In the genomic region with DNA sequence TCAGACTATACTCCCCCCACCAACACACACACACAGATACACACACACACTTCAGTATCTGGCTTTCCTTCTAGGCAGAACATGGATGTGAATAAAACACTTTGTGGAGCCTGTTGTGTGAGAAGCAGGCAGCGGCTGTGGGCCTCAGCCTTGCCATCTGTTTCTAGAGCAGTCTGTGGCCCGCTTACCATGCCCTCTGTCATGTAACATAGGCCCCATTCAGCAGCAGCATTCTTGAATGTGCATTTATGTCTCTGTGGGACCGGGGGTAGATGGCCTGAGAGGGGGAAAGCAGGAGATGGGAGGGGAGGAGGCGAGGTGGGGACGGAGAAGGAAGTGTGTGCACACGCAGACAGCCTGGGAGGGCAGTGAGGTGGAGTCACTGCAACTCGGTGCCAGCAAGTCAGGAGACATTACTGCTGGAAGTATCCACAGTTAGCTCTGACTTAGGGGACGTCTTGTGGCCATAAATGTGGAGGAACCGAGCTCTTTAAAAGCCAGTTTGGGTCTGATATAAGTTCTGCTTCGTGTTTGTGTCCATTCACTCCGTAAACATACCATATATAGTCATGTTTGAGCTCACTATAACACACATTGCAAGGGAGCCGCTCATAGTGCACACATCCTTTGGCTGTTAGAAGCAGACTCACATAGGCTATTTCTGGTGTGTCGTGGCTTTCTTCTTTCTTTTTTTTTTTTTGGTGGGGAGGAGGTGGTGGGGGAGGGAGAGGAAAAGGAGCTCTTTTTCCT, we compare ENCODE assay signal across 9 cellular contexts. TPM values are rescaled to one million over a fixed set of nuclear protein-coding genes. Genes with fewer than 3 reads are reported as not detected.
DNase-seq lines count a peak whose midpoint lies in the region; ATAC-seq, FAIRE-seq and TF ChIP-seq lines count a peak whose summit lies in the region.
"Had no signal": no experiment of that assay in that cellular context is flagged by ENCODE, and none has a peak within 500 bp of the region (broad histone marks: within the 10 kb centered on the region; RNA-seq: fewer than 3 reads in every experiment).

No MANE protein-coding gene starts in this region.

- H3K4me1 ChIP-seq in SK-N-SH (ENCODE audit: control insufficient read depth in 1 of 2, insufficient read depth in 2 of 2, low read depth in 1 of 2, low read length in 1 of 2) (peaks cover 2 to 36% of the 10 kb centered on the region in 2 experiments), endothelial cell of umbilical vein (ENCODE audit: control insufficient read depth, extremely low read depth, insufficient read depth, low read length) (peaks cover 16% of the 10 kb centered on the region), mucosa of rectum (ENCODE audit: control insufficient read depth in 2 of 2, insufficient read depth in 2 of 2, low read length in 2 of 2) (peaks cover 50% of the 10 kb centered on the region in 2 donors)

- no peak for TF ChIP-seq RAD21 in SK-N-SH (IDR thresholded peaks at IDR 0.05; ENCODE audit: low read length)

- H4K20me1 ChIP-seq in SK-N-SH (ENCODE audit: insufficient read depth), result peaks cover 7% of the 10 kb centered on the region; the same call in 1 of the 2 replicates
- H4K20me1 ChIP-seq in endothelial cell of umbilical vein (replicated peaks; ENCODE audit: control insufficient read depth, extremely low read depth, insufficient read depth, low read length), result peaks cover 2% of the 10 kb centered on the region

- peaks cover 98% of the 10 kb centered on the region for H3K79me2 ChIP-seq in SK-N-SH (ENCODE audit: insufficient read depth)
- peaks cover 84% of the 10 kb centered on the region for H3K79me2 ChIP-seq in endothelial cell of umbilical vein (ENCODE audit: control insufficient read depth, insufficient read depth, low read length)

- H3K27ac ChIP-seq in SK-N-SH (ENCODE audit: low read depth in 2 of 2, low read length in 1 of 2) (peak overlapping the region in 1 of 2 experiments; percentile 51; a peak in 2 of 4 replicates), endothelial cell of umbilical vein (ENCODE audit: insufficient read depth, low read depth, low read length) (no peak overlapping the region), mucosa of rectum (ENCODE audit: low read depth in 2 of 2, low read length in 2 of 2) (peak overlapping the region; percentile 86 to 91)

- no peaks in the 10 kb centered on the region for H3K9me3 ChIP-seq in SK-N-SH
- H3K9me3 ChIP-seq in endothelial cell of umbilical vein (replicated peaks; ENCODE audit: control insufficient read depth, insufficient read depth, low read length), result no peaks in the 10 kb centered on the region
- H3K9me3 ChIP-seq in mucosa of rectum (ENCODE audit: control insufficient read depth in 2 of 2, low read length in 2 of 2), result no peaks in the 10 kb centered on the region

- H3K27me3 ChIP-seq in SK-N-SH (ENCODE audit: insufficient read depth) (no peaks in the 10 kb centered on the region), endothelial cell of umbilical vein (ENCODE audit: control insufficient read depth in 2 of 2, insufficient read depth in 2 of 2, low read length in 2 of 2) (no peaks in the 10 kb centered on the region), mucosa of rectum (ENCODE audit: control insufficient read depth in 2 of 2, insufficient read depth in 2 of 2, low read length in 2 of 2) (no peaks in the 10 kb centered on the region)

- TF ChIP-seq CTCF in SK-N-SH (IDR thresholded peaks at IDR 0.05) (no peak), endothelial cell of umbilical vein (IDR thresholded peaks at IDR 0.05; ENCODE audit: extremely low read depth in 1 of 2, insufficient read depth in 1 of 2, low read depth in 1 of 2, low read length in 2 of 2) (no peak)

- intact Hi-C loops in endothelial cell of umbilical vein (cut with micrococcal nuclease), result no loop called here

- WGBS in SK-N-SH (ENCODE audit: low lambda C conversion rate), result 28% methylated on average over 12 of the region's 13 CpGs

- dilution Hi-C loops in endothelial cell of umbilical vein (cut with MboI; ENCODE audit: extremely low pct_ligation_motif_present, low sequenced_read_pairs), result no loop called here

- H3K9ac ChIP-seq in SK-N-SH, result peak overlapping the region; percentile 10; the same call in 1 of the 2 replicates
- no peak overlapping the region for H3K9ac ChIP-seq in endothelial cell of umbilical vein (replicated peaks; ENCODE audit: extremely low read depth, insufficient read depth, low read length)
- peak overlapping the region; percentile 68 to 76 for H3K9ac ChIP-seq in mucosa of rectum (ENCODE audit: low read depth in 1 of 2, low read length in 2 of 2)

- TF ChIP-seq POLR2A in endothelial cell of umbilical vein (IDR thresholded peaks at IDR 0.05; ENCODE audit: low read depth, low read length), result no peak

- H3K9me2 ChIP-seq in SK-N-SH, result no peaks in the 10 kb centered on the region

- ATAC-seq in HG03175 (IDR thresholded peaks at IDR 0.05; ENCODE audit: unreplicated experiment) (peak; percentile 63), GM18870 (IDR thresholded peaks at IDR 0.05; ENCODE audit: unreplicated experiment) (no peak)

- peak; percentile 11 to 18 for DNase-seq in activated CD4-positive, alpha-beta T cell treated with anti-CD3 and anti-CD28 coated beads, Interleukin-2, amount 50 U/mL, for 48 hours
- DNase-seq in activated CD4-positive, alpha-beta T cell treated with anti-CD3 and anti-CD28 coated beads, Interleukin-2, amount 50 U/mL, for 4 hours, result no peak
- DNase-seq in SK-N-SH, result no peak
- peak; percentile 64 for DNase-seq in endothelial cell of umbilical vein (ENCODE audit: low read depth, low spot score)
- DNase-seq in stimulated activated CD4-positive, alpha-beta T cell treated with anti-CD3 and anti-CD28 coated beads, Interleukin-12 subunit alpha, Interleukin-12 subunit beta, amount 100 ng/mL, for 4 hours, result no peak

- no peak for TF ChIP-seq EP300 in SK-N-SH (IDR thresholded peaks at IDR 0.05; ENCODE audit: borderline replicate concordance in 1 of 2, low read depth in 1 of 2, low read length in 1 of 2)

- H2AFZ ChIP-seq in SK-N-SH (ENCODE audit: low read depth), result no peak overlapping the region
- peak overlapping the region; percentile 1 for H2AFZ ChIP-seq in endothelial cell of umbilical vein (ENCODE audit: low read depth, low read length)

- peaks cover 7% of the 10 kb centered on the region for H3F3A ChIP-seq in SK-N-SH (replicated peaks; ENCODE audit: insufficient read depth)

- POLR2A ChIA-PET in SK-N-SH (lab: Yijun Ruan, JAX) (no interaction called here), endothelial cell of umbilical vein (lab: Charles Lee) (interaction anchor here (0.6 to 1.6 kb wide), 3 partner anchors 15 to 103 kb away, joined by 3 read pairs; a partner anchor contains a TSS)

- H3K9me1 ChIP-seq in endothelial cell of umbilical vein (replicated peaks; ENCODE audit: control insufficient read depth, extremely low read depth, insufficient read depth, low read length), result no peaks in the 10 kb centered on the region

- H3K4me3 ChIP-seq in SK-N-SH (ENCODE audit: low read depth in 2 of 2, low read length in 1 of 2), result peak overlapping the region in 1 of 2 experiments; percentile 23; a peak in 2 of 4 replicates
- no peak overlapping the region for H3K4me3 ChIP-seq in endothelial cell of umbilical vein (replicated peaks in 1 of 3; ENCODE audit: insufficient read depth in 1 of 3, low read depth in 1 of 3, low read length in 3 of 3)
- peak overlapping the region; percentile 38 to 53 for H3K4me3 ChIP-seq in mucosa of rectum (ENCODE audit: low read length in 2 of 2)

- peak overlapping the region; percentile 57 for H3K4me2 ChIP-seq in SK-N-SH
- H3K4me2 ChIP-seq in endothelial cell of umbilical vein (ENCODE audit: insufficient read depth, low read length), result peak overlapping the region; percentile 3

- FAIRE-seq in endothelial cell of umbilical vein (lab: Jason Lieb, UNC), result peak; percentile 73
- FAIRE-seq: G401.6 had no signal

- no peaks in the 10 kb centered on the region for H3K36me3 ChIP-seq in SK-N-SH (replicated peaks in 1 of 2; ENCODE audit: control insufficient read depth in 1 of 2, insufficient read depth in 2 of 2, low read length in 1 of 2)
- H3K36me3 ChIP-seq in endothelial cell of umbilical vein (ENCODE audit: control insufficient read depth in 2 of 2, extremely low read depth in 1 of 2, insufficient read depth in 2 of 2, low read length in 2 of 2), result no peaks in the 10 kb centered on the region
- H3K36me3 ChIP-seq in mucosa of rectum (ENCODE audit: control insufficient read depth in 2 of 2, insufficient read depth in 2 of 2, low read length in 2 of 2), result peaks cover 0 to 4% of the 10 kb centered on the region in 2 donors

- BruUV-seq in endothelial cell of umbilical vein (replicated peaks; lab: Mats Ljungman, UMichigan), result no TSS peak

- CTCF ChIA-PET in SK-N-SH (lab: Yijun Ruan, JAX) (no interaction called here), endothelial cell of umbilical vein (lab: Charles Lee) (interaction anchor here (0.6 to 1.8 kb wide), 8 partner anchors 8 to 470 kb away, joined by 3 to 8 read pairs (median 4); no protein-coding TSS in a partner anchor)

TF ChIP-seq in SK-N-SH, 30 proteins besides CTCF, POLR2A, EP300 and RAD21:
- TF ChIP-seq, protein P1, sequence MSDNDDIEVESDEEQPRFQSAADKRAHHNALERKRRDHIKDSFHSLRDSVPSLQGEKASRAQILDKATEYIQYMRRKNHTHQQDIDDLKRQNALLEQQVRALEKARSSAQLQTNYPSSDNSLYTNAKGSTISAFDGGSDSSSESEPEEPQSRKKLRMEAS (IDR thresholded peaks at IDR 0.05; ENCODE audit: low read depth), result 0 out of 2 replicates have a peak, but pooled peaks have one; percentile 28
- no peak for TF ChIP-seq EZH2phosphoT487 (IDR thresholded peaks at IDR 0.05; ENCODE audit: borderline replicate concordance, low read depth)
TF ChIP-seq in SK-N-SH: peak in this region for 1.

TF ChIP-seq in endothelial cell of umbilical vein, 7 proteins besides CTCF, POLR2A, EP300 and RAD21 (continues in another document):
- TF ChIP-seq MYC (IDR thresholded peaks at IDR 0.05; ENCODE audit: low read depth, low read length) (no peak), GATA2 (IDR thresholded peaks at IDR 0.05; ENCODE audit: insufficient read depth, insufficient read length, low read depth, low read length) (no peak), POLR2AphosphoS5 (IDR thresholded peaks at IDR 0.05; ENCODE audit: insufficient read depth, low read depth, low read length) (no peak), FOS (IDR thresholded peaks at IDR 0.05; ENCODE audit: borderline replicate concordance, insufficient read depth, low read length) (no peak)

RNA-seq across cellular contexts. Expression of a gene that starts 38.5 kb away (rescaled TPM):
- polyA plus RNA-seq in SK-N-SH (2012; rRNA removed) (1.5 and 2.0 TPM in 2 replicates), endothelial cell of umbilical vein (3.1 and 3.7 TPM in 2 replicates)
- polyA plus RNA-seq in SK-N-SH (2012; cell fraction: cytosol; rRNA removed), result 1.2 and 1.6 TPM in 2 replicates
- polyA plus RNA-seq in SK-N-SH (2012; cell fraction: nucleus; rRNA removed), result 7.5 and 8.0 TPM in 2 replicates
- total RNA-seq in endothelial cell of umbilical vein, result 30.8 and 33.0 TPM in 2 replicates
- polyA plus RNA-seq in endothelial cell of umbilical vein (2011; cell fraction: cytosol; rRNA removed), result 2.9 and 3.6 TPM in 2 replicates
- 14.8 and 18.3 TPM in 2 replicates for polyA plus RNA-seq in endothelial cell of umbilical vein (2011; cell fraction: nucleus; rRNA removed)
- polyA plus RNA-seq in endothelial cell of umbilical vein (2012), result 8.7 and 10.9 TPM in 2 replicates
- 26.6 and 27.2 TPM in 2 replicates for polyA minus RNA-seq in endothelial cell of umbilical vein
- polyA minus RNA-seq in endothelial cell of umbilical vein (2011; cell fraction: cytosol; rRNA and poly(A)+ RNA removed), result 12.1 TPM
- polyA minus RNA-seq in endothelial cell of umbilical vein (2011; cell fraction: nucleus; rRNA and poly(A)+ RNA removed), result 30.9 and 41.3 TPM in 2 replicates

Comparison
In these comparisons a context has a peak if more than half of its experiments do, and no peak if none do; other contexts are left out.
1. DNase-seq: peak in activated CD4-positive, alpha-beta T cell treated with anti-CD3 and anti-CD28 coated beads, Interleukin-2, amount 50 U/mL, for 48 hours (2 of 2) and endothelial cell of umbilical vein (single experiment); none in activated CD4-positive, alpha-beta T cell treated with anti-CD3 and anti-CD28 coated beads, Interleukin-2, amount 50 U/mL, for 4 hours (0 of 2), SK-N-SH (single experiment) and stimulated activated CD4-positive, alpha-beta T cell treated with anti-CD3 and anti-CD28 coated beads, Interleukin-12 subunit alpha, Interleukin-12 subunit beta, amount 100 ng/mL, for 4 hours (single experiment).
2. H3K4me3 ChIP-seq: peak in mucosa of rectum (2 of 2); none in endothelial cell of umbilical vein (0 of 3).